ENCODE assay signal across 9 cellular contexts in the genomic region with DNA sequence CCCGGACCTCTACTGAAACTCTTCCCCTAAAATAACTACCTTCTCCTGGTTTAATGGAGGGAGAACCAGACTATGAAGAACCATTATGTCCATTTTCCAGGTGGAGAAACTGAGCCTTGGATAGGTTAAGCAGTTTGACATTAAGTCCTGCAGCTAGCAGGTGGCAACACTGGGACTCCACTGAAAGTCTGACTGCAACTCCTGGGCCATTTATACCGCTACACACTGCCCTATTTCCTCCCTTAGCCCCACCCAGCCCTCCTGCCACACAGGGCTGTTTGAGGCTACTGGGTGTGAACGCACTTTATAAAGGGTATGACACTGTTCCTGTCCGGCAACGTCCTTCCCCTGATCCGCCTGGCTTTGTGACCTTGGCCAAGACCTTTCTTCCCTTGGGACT. TPM values are rescaled to one million over a fixed set of nuclear protein-coding genes. Genes with fewer than 3 reads are reported as not detected.
DNase-seq lines count a peak whose midpoint lies in the region; ATAC-seq and TF ChIP-seq lines count a peak whose summit lies in the region.
"Had no signal": no experiment of that assay in that cellular context is flagged by ENCODE, and none has a peak within 500 bp of the region (broad histone marks: within the 10 kb centered on the region; RNA-seq: fewer than 3 reads in every experiment).

No MANE protein-coding gene starts in this region.

- H3K9ac ChIP-seq in colonic mucosa (ENCODE audit: low read depth in 2 of 2, low read length in 2 of 2), result peak overlapping the region in 1 of 2 donors; percentile 95

- peak overlapping the region; percentile 17 to 37 for H3K4me3 ChIP-seq in CD4-positive, alpha-beta memory T cell (ENCODE audit: low read length in 2 of 2)
- H3K4me3 ChIP-seq in colonic mucosa, result peak overlapping the region; percentile 51
- H3K4me3 ChIP-seq in neuron (ENCODE audit: low read length), result peak overlapping the region; percentile 76

- POLR2A ChIA-PET in CD4-positive, alpha-beta memory T cell (lab: Charles Lee; ENCODE audit: partially characterized antibody), result interaction anchor here (1.0 to 1.7 kb wide), 2 partner anchors 88 to 139 kb away, joined by 3 to 4 read pairs; a partner anchor contains a TSS

- no peak for DNase-seq in CD4-positive, alpha-beta memory T cell
- DNase-seq in colonic mucosa, result peak; percentile 72
- no peak for DNase-seq in head of caudate nucleus
- no peak for DNase-seq in NCI-H1417 (lab: John Stamatoyannopoulos, UW)
- DNase-seq: cortex of kidney had no signal

- H3K9me3 Mint-ChIP-seq in CD4-positive, alpha-beta memory T cell, result no peaks in the 10 kb centered on the region
- no peaks in the 10 kb centered on the region for H3K9me3 Mint-ChIP-seq in IgD-negative memory B cell

- peaks cover 0 to 2% of the 10 kb centered on the region in 2 donors for H3K27me3 Mint-ChIP-seq in CD4-positive, alpha-beta memory T cell
- no peaks in the 10 kb centered on the region for H3K27me3 Mint-ChIP-seq in IgD-negative memory B cell

- TF ChIP-seq CTCF in colonic mucosa (IDR thresholded peaks at IDR 0.05), result no peak

- ATAC-seq in HG03045 (IDR thresholded peaks at IDR 0.05; ENCODE audit: unreplicated experiment) (no peak), GM19463 (IDR thresholded peaks at IDR 0.05; ENCODE audit: unreplicated experiment) (no peak)

- intact Hi-C loops in CD4-positive, alpha-beta memory T cell (cut with micrococcal nuclease), result no loop called here
- intact Hi-C loops in colonic mucosa (cut with DNase I), result no loop called here
- intact Hi-C loops in head of caudate nucleus (cut with DNase I), result no loop called here

- no peaks in the 10 kb centered on the region for H3K27me3 ChIP-seq in CD4-positive, alpha-beta memory T cell (ENCODE audit: insufficient read depth, low read length)
- H3K27me3 ChIP-seq in colonic mucosa, result no peaks in the 10 kb centered on the region
- H3K27me3 ChIP-seq in neuron (ENCODE audit: insufficient read depth, low read length), result no peaks in the 10 kb centered on the region

- H3K4me1 Mint-ChIP-seq in CD4-positive, alpha-beta memory T cell, result peaks cover 5 to 15% (median 9%) of the 10 kb centered on the region in 4 donors
- peaks cover 6 to 15% (median 14%) of the 10 kb centered on the region in 3 donors for H3K4me1 Mint-ChIP-seq in IgD-negative memory B cell

- CTCF ChIA-PET in CD4-positive, alpha-beta memory T cell (lab: Charles Lee; ENCODE audit: partially characterized antibody), result interaction anchor here (0.6 kb wide), 1 partner anchor 28 kb away, joined by 3 read pairs; no protein-coding TSS in a partner anchor

- H3K9me3 ChIP-seq in CD4-positive, alpha-beta memory T cell (ENCODE audit: control insufficient read depth in 1 of 2, low read length in 2 of 2), result no peaks in the 10 kb centered on the region
- H3K9me3 ChIP-seq in colonic mucosa, result no peaks in the 10 kb centered on the region
- no peaks in the 10 kb centered on the region for H3K9me3 ChIP-seq in neuron (ENCODE audit: low read length)

- peak overlapping the region; percentile 74 for H2AFZ ChIP-seq in neuron (ENCODE audit: low read depth, low read length)

- peaks cover 13% of the 10 kb centered on the region for H3K4me1 ChIP-seq in CD4-positive, alpha-beta memory T cell (ENCODE audit: insufficient read depth, low read length)
- peaks cover 6% of the 10 kb centered on the region for H3K4me1 ChIP-seq in colonic mucosa
- peaks cover 6% of the 10 kb centered on the region for H3K4me1 ChIP-seq in neuron (ENCODE audit: insufficient read depth, low read length)

- H3K27ac Mint-ChIP-seq in CD4-positive, alpha-beta memory T cell, result peak overlapping the region in 5 of 7 donors; percentile 27 to 89 (median 86)
- H3K27ac Mint-ChIP-seq in IgD-negative memory B cell, result peak overlapping the region; percentile 6 to 93 (median 71)

- H3K36me3 ChIP-seq in CD4-positive, alpha-beta memory T cell (ENCODE audit: insufficient read depth, low read length), result no peaks in the 10 kb centered on the region
- H3K36me3 ChIP-seq in colonic mucosa (no peaks in the 10 kb centered on the region), neuron (ENCODE audit: insufficient read depth, low read length) (peaks cover 3% of the 10 kb centered on the region)

- no peaks in the 10 kb centered on the region for H3K36me3 Mint-ChIP-seq in CD4-positive, alpha-beta memory T cell
- no peaks in the 10 kb centered on the region for H3K36me3 Mint-ChIP-seq in IgD-negative memory B cell

- peak overlapping the region in 7 of 8 donors; percentile 40 to 90 (median 84) for H3K4me3 Mint-ChIP-seq in CD4-positive, alpha-beta memory T cell
- peak overlapping the region; percentile 71 to 99 (median 94) for H3K4me3 Mint-ChIP-seq in IgD-negative memory B cell

- H3K27ac ChIP-seq in CD4-positive, alpha-beta memory T cell (ENCODE audit: low read depth, low read length), result no peak overlapping the region
- peak overlapping the region; percentile 72 for H3K27ac ChIP-seq in colonic mucosa

RNA-seq across cellular contexts. Expression of a gene that starts 0.5 kb away (rescaled TPM):
- total RNA-seq in CD4-positive, alpha-beta memory T cell, result 10 to 100 TPM; 31.4 to 35.7 TPM
- 10 to 100 TPM in 1 of 2 donors, 1 to 10 TPM in 1; 8.9 to 21.0 TPM for polyA plus RNA-seq in CD4-positive, alpha-beta memory T cell
- polyA plus RNA-seq in IgD-negative memory B cell, result 24.2 TPM
- 10 to 100 TPM; 14.3 to 24.6 TPM for total RNA-seq in colonic mucosa

RNA-seq across cellular contexts. Expression of a gene that starts 42.5 kb away (rescaled TPM):
- total RNA-seq in CD4-positive, alpha-beta memory T cell, result 10 to 100 TPM; 74.0 to 74.6 TPM
- 100 to 1,000 TPM in 1 of 2 donors, 10 to 100 TPM in 1; 99.5 to 111 TPM for polyA plus RNA-seq in CD4-positive, alpha-beta memory T cell
- 70.7 TPM for polyA plus RNA-seq in IgD-negative memory B cell
- total RNA-seq in colonic mucosa, result 10 to 100 TPM; 31.7 to 51.9 TPM

RNA-seq across cellular contexts. Expression of a gene that starts 58.0 kb away (rescaled TPM):
- total RNA-seq in CD4-positive, alpha-beta memory T cell, result 1 to 10 TPM; 3.7 to 5.0 TPM
- polyA plus RNA-seq in CD4-positive, alpha-beta memory T cell, result 1 to 10 TPM; 3.4 to 3.7 TPM
- polyA plus RNA-seq in IgD-negative memory B cell, result 1.7 TPM
- total RNA-seq in colonic mucosa, result 1 to 10 TPM; 2.7 to 7.8 TPM
